ENCODE assay signal across 26 cellular contexts in the genomic region with DNA sequence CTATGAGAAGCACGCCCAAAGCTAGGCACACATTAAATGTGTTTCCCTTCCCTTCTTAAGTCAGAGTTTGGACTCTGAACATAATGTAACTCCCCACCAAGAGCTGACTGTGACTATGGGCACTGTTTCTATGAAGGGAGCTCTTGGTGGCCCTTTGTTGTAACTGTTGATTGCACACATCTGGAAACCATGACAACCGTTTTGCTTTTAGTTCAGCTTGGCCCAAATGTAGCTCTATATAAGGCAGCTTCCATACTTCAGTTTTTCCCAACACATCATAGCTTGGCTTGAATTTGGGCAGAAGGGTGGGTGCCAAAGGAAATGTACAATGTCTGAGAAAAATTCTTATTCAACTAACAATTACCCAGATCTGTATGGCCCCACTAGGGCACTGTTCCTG. TPM values are rescaled to one million over a fixed set of nuclear protein-coding genes. Genes with fewer than 3 reads are reported as not detected.
"Had no signal": no experiment of that assay in that cellular context is flagged by ENCODE, and none has a peak within 500 bp of the region (broad histone marks: within the 10 kb centered on the region; RNA-seq: fewer than 3 reads in every experiment).

No MANE protein-coding gene starts in this region.

- DNase-seq: activated CD4-positive, alpha-beta T cell treated with anti-CD3 and anti-CD28 coated beads, Interleukin-2, amount 50 U/mL, for 1 hour; activated CD8-positive, alpha-beta memory T cell treated with anti-CD3 and anti-CD28 coated beads, Interleukin-2, amount 50 U/mL, for 48 hours; activated effector memory CD4-positive, alpha-beta T cell treated with anti-CD3 and anti-CD28 coated beads, Interleukin-2, amount 50 U/mL, for 16 hours; activated naive CD4-positive, alpha-beta T cell treated with anti-CD3 and anti-CD28 coated beads, Interleukin-2, amount 50 U/mL, for 16 hours; activated T-cell treated with anti-CD3 and anti-CD28 coated beads, Interleukin-2, amount 50 U/mL, for 48 hours; cerebellar nuclear complex; effector CD8-positive, alpha-beta T cell; left lung; right cardiac atrium; small intestine; stimulated activated CD4-positive, alpha-beta T cell treated with anti-CD3 and anti-CD28 coated beads, Interleukin-15, amount 100 ng/mL, for 24 hours; stimulated activated CD4-positive, alpha-beta T cell treated with anti-CD3 and anti-CD28 coated beads, Interleukin-2, amount 100 ng/mL, for 48 hours; transverse colon had no signal

- H3K27ac Mint-ChIP-seq: dendritic cell treated with granulocyte-macrophage colony-stimulating factor and Interleukin-4, amounts not matched to agents 40 ng/mL and 50 ng/mL, for 4 days; stimulated activated naive CD8-positive, alpha-beta T cell treated with anti-CD3 and anti-CD28 coated beads, Interleukin-15, Interleukin-2, amounts not matched to agents 100 ng/mL and 50 ng/mL, for 24 hours; T-helper 1 cell treated with Interleukin-12 subunit alpha and Interleukin-12 subunit beta and Interleukin-4 antibody, amounts not matched to agents 30 μg/mL and 1 μg/mL, for 36 hours had no signal

- H3K4me3 ChIP-seq: ascending aorta, esophagus muscularis mucosa, left lung, prostate gland, transverse colon had no signal

- H3K9me3 Mint-ChIP-seq: dendritic cell treated with granulocyte-macrophage colony-stimulating factor and Interleukin-4, amounts not matched to agents 40 ng/mL and 50 ng/mL, for 4 days; stimulated activated naive CD8-positive, alpha-beta T cell treated with anti-CD3 and anti-CD28 coated beads, Interleukin-15, Interleukin-2, amounts not matched to agents 100 ng/mL and 50 ng/mL, for 24 hours; T-helper 1 cell treated with Interleukin-12 subunit alpha and Interleukin-12 subunit beta and Interleukin-4 antibody, amounts not matched to agents 30 μg/mL and 1 μg/mL, for 36 hours had no signal

- H3K27ac ChIP-seq: ascending aorta, esophagus muscularis mucosa, left lung, prostate gland, transverse colon had no signal

- H3K4me3 Mint-ChIP-seq: dendritic cell treated with granulocyte-macrophage colony-stimulating factor and Interleukin-4, amounts not matched to agents 40 ng/mL and 50 ng/mL, for 4 days; stimulated activated naive CD8-positive, alpha-beta T cell treated with anti-CD3 and anti-CD28 coated beads, Interleukin-15, Interleukin-2, amounts not matched to agents 100 ng/mL and 50 ng/mL, for 24 hours; T-helper 1 cell treated with Interleukin-12 subunit alpha and Interleukin-12 subunit beta and Interleukin-4 antibody, amounts not matched to agents 30 μg/mL and 1 μg/mL, for 36 hours had no signal

- H3K36me3 ChIP-seq: ascending aorta, esophagus muscularis mucosa, left lung, prostate gland, transverse colon had no signal

- H3K4me1 ChIP-seq: prostate gland, transverse colon had no signal

- H3K27me3 ChIP-seq: ascending aorta, esophagus muscularis mucosa, left lung, transverse colon had no signal

- ATAC-seq: activated CD4-positive, CD25-positive, alpha-beta regulatory T cell treated with anti-CD3 and anti-CD28 coated beads, Interleukin-2, amount 50 U/mL, for 24 hours; left lung; right cardiac atrium had no signal

RNA-seq across cellular contexts. Expression of a gene that starts 2.6 kb away (rescaled TPM):
- total RNA-seq: ascending aorta, esophagus muscularis mucosa, frontal cortex, left lung, lung microvascular endothelial cell, myocyte, omental fat pad, right cardiac atrium, transverse colon had no signal
- polyA plus RNA-seq: keratinocyte, neural cell, right cardiac atrium, small intestine had no signal

RNA-seq across cellular contexts. Expression of a gene that starts 19.2 kb away (rescaled TPM):
- total RNA-seq: ascending aorta, lung microvascular endothelial cell, myocyte, transverse colon had no signal
- polyA plus RNA-seq: right cardiac atrium had no signal
